1 cellular context compared by ENCODE assay signal in the genomic region with DNA sequence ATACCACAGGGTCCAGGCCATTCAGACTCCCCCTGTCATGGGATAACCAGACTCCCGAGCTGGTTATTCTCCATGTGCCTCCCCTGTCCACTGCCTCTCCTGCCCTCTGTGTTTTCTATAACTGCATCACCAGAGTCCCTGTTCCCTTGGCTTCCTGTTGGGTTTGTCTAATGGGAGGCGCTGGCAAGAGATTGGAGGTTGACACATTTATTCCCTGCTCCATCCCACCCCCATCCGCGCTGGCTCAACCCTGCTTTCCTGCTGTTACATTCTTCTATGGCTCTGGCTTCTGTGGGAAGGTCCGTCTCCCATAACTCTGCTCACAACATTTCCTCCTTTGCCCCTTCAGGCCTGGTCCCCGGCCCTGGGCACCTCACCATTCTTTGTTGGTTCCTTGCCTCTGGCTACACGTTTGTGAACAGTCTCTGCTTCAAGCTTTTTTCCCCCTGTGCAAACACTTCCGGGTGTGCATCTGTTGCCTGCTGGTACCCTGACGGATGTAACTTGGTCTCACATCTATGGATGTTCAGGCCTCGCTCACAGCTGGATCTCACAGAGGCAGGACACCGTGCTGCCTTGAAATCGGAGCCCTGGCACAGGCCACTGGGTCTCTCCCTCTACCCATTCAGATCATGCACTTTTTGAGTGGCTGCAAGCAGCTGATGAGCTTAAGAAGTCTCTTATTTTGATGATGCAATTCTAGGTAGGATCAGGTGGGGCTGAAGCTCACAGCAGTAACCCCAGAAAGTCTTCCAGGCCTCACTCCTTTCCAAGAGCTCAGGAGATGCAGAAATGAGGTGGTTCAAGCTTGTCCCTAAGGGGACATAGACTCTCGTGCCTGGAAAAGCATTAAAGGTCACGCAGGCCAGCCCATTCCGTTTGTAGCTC.
TF ChIP-seq lines count a peak whose summit lies in the region.

No MANE protein-coding gene starts in this region.

TF ChIP-seq in HepG2, 621 proteins besides CTCF, POLR2A, EP300 and RAD21 (continued from another document and continues in another):
- TF ChIP-seq, protein P1, sequence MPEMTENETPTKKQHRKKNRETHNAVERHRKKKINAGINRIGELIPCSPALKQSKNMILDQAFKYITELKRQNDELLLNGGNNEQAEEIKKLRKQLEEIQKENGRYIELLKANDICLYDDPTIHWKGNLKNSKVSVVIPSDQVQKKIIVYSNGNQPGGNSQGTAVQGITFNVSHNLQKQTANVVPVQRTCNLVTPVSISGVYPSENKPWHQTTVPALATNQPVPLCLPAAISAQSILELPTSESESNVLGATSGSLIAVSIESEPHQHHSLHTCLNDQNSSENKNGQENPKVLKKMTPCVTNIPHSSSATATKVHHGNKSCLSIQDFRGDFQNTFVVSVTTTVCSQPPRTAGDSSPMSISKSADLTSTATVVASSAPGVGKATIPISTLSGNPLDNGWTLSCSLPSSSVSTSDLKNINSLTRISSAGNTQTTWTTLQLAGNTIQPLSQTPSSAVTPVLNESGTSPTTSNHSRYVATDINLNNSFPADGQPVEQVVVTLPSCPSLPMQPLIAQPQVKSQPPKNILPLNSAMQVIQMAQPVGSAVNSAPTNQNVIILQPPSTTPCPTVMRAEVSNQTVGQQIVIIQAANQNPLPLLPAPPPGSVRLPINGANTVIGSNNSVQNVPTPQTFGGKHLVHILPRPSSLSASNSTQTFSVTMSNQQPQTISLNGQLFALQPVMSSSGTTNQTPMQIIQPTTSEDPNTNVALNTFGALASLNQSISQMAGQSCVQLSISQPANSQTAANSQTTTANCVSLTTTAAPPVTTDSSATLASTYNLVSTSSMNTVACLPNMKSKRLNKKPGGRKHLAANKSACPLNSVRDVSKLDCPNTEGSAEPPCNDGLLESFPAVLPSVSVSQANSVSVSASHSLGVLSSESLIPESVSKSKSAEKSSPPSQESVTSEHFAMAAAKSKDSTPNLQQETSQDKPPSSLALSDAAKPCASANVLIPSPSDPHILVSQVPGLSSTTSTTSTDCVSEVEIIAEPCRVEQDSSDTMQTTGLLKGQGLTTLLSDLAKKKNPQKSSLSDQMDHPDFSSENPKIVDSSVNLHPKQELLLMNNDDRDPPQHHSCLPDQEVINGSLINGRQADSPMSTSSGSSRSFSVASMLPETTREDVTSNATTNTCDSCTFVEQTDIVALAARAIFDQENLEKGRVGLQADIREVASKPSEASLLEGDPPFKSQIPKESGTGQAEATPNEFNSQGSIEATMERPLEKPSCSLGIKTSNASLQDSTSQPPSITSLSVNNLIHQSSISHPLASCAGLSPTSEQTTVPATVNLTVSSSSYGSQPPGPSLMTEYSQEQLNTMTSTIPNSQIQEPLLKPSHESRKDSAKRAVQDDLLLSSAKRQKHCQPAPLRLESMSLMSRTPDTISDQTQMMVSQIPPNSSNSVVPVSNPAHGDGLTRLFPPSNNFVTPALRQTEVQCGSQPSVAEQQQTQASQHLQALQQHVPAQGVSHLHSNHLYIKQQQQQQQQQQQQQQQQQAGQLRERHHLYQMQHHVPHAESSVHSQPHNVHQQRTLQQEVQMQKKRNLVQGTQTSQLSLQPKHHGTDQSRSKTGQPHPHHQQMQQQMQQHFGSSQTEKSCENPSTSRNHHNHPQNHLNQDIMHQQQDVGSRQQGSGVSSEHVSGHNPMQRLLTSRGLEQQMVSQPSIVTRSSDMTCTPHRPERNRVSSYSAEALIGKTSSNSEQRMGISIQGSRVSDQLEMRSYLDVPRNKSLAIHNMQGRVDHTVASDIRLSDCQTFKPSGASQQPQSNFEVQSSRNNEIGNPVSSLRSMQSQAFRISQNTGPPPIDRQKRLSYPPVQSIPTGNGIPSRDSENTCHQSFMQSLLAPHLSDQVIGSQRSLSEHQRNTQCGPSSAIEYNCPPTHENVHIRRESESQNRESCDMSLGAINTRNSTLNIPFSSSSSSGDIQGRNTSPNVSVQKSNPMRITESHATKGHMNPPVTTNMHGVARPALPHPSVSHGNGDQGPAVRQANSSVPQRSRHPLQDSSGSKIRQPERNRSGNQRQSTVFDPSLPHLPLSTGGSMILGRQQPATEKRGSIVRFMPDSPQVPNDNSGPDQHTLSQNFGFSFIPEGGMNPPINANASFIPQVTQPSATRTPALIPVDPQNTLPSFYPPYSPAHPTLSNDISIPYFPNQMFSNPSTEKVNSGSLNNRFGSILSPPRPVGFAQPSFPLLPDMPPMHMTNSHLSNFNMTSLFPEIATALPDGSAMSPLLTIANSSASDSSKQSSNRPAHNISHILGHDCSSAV (CRISPR knock-in tag; IDR thresholded peaks at IDR 0.05; ENCODE audit: borderline replicate concordance): no peak
- TF ChIP-seq, protein P2, sequence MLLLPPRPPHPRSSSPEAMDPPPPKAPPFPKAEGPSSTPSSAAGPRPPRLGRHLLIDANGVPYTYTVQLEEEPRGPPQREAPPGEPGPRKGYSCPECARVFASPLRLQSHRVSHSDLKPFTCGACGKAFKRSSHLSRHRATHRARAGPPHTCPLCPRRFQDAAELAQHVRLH (CRISPR knock-in tag; IDR thresholded peaks at IDR 0.05; ENCODE audit: borderline replicate concordance, low read depth): no peak
- no peak for TF ChIP-seq ZNF878 (CRISPR knock-in tag; IDR thresholded peaks at IDR 0.05)
- TF ChIP-seq, protein P3, sequence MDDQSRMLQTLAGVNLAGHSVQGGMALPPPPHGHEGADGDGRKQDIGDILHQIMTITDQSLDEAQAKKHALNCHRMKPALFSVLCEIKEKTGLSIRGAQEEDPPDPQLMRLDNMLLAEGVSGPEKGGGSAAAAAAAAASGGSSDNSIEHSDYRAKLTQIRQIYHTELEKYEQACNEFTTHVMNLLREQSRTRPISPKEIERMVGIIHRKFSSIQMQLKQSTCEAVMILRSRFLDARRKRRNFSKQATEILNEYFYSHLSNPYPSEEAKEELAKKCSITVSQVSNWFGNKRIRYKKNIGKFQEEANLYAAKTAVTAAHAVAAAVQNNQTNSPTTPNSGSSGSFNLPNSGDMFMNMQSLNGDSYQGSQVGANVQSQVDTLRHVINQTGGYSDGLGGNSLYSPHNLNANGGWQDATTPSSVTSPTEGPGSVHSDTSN (CRISPR knock-in tag; IDR thresholded peaks at IDR 0.05; ENCODE audit: borderline replicate concordance): no peak
- TF ChIP-seq KDM1A (CRISPR knock-in tag; IDR thresholded peaks at IDR 0.05): no peak
- TF ChIP-seq ZNF775 (CRISPR knock-in tag; IDR thresholded peaks at IDR 0.05; ENCODE audit: borderline replicate concordance): no peak
- TF ChIP-seq MXI1 (IDR thresholded peaks at IDR 0.05; ENCODE audit: borderline replicate concordance, low read depth, low read length): no peak
- TF ChIP-seq ELF1 (CRISPR knock-in tag; IDR thresholded peaks at IDR 0.05): peak; percentile 79
- TF ChIP-seq SRF (IDR thresholded peaks at IDR 0.05; ENCODE audit: low read depth, low read length): no peak
- 0 out of 2 replicates have a peak, but pooled peaks have one; percentile 6 for TF ChIP-seq NR2C2 (CRISPR knock-in tag; IDR thresholded peaks at IDR 0.05; ENCODE audit: borderline replicate concordance)
- no peak for TF ChIP-seq SAFB2 (CRISPR knock-in tag; IDR thresholded peaks at IDR 0.05; ENCODE audit: borderline replicate concordance, low read depth)
- TF ChIP-seq RFXAP (CRISPR knock-in tag; IDR thresholded peaks at IDR 0.05; ENCODE audit: borderline replicate concordance): peak; percentile 38; the same call in 1 of the 2 replicates
- TF ChIP-seq SALL1 (CRISPR knock-in tag; IDR thresholded peaks at IDR 0.05): no peak
- TF ChIP-seq MZF1 (CRISPR knock-in tag; IDR thresholded peaks at IDR 0.05; ENCODE audit: borderline replicate concordance): no peak
- 0 out of 2 replicates have a peak, but pooled peaks have one; percentile 38 for TF ChIP-seq ATF7 (IDR thresholded peaks at IDR 0.05)
- no peak for TF ChIP-seq ATF7 (CRISPR knock-in tag; IDR thresholded peaks at IDR 0.05)
- TF ChIP-seq MEIS1 (CRISPR knock-in tag; IDR thresholded peaks at IDR 0.05; ENCODE audit: borderline replicate concordance): no peak
- TF ChIP-seq, protein P4, sequence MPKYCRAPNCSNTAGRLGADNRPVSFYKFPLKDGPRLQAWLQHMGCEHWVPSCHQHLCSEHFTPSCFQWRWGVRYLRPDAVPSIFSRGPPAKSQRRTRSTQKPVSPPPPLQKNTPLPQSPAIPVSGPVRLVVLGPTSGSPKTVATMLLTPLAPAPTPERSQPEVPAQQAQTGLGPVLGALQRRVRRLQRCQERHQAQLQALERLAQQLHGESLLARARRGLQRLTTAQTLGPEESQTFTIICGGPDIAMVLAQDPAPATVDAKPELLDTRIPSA (CRISPR knock-in tag; IDR thresholded peaks at IDR 0.05; ENCODE audit: borderline replicate concordance): no peak
- TF ChIP-seq ZNF329 (CRISPR knock-in tag; IDR thresholded peaks at IDR 0.05; ENCODE audit: low read depth): no peak
- no peak for TF ChIP-seq SSRP1 (CRISPR knock-in tag; IDR thresholded peaks at IDR 0.05)
- TF ChIP-seq, protein P5, sequence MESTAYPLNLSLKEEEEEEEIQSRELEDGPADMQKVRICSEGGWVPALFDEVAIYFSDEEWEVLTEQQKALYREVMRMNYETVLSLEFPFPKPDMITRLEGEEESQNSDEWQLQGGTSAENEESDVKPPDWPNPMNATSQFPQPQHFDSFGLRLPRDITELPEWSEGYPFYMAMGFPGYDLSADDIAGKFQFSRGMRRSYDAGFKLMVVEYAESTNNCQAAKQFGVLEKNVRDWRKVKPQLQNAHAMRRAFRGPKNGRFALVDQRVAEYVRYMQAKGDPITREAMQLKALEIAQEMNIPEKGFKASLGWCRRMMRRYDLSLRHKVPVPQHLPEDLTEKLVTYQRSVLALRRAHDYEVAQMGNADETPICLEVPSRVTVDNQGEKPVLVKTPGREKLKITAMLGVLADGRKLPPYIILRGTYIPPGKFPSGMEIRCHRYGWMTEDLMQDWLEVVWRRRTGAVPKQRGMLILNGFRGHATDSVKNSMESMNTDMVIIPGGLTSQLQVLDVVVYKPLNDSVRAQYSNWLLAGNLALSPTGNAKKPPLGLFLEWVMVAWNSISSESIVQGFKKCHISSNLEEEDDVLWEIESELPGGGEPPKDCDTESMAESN (CRISPR knock-in tag; conservative IDR thresholded peaks at IDR 0.05): no peak
- TF ChIP-seq, protein P6, sequence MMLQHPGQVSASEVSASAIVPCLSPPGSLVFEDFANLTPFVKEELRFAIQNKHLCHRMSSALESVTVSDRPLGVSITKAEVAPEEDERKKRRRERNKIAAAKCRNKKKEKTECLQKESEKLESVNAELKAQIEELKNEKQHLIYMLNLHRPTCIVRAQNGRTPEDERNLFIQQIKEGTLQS (CRISPR knock-in tag; IDR thresholded peaks at IDR 0.05): no peak
- TF ChIP-seq ELF3 (CRISPR knock-in tag; IDR thresholded peaks at IDR 0.05): peak; percentile 42
- no peak for TF ChIP-seq ZNF460 (CRISPR knock-in tag; IDR thresholded peaks at IDR 0.05; ENCODE audit: borderline replicate concordance)
- no peak for TF ChIP-seq MAFK (conservative IDR thresholded peaks at IDR 0.05 in 1 of 2, IDR thresholded peaks at IDR 0.05 in 1 of 2; ENCODE audit: low read length in 2 of 2)
- TF ChIP-seq, protein P7, sequence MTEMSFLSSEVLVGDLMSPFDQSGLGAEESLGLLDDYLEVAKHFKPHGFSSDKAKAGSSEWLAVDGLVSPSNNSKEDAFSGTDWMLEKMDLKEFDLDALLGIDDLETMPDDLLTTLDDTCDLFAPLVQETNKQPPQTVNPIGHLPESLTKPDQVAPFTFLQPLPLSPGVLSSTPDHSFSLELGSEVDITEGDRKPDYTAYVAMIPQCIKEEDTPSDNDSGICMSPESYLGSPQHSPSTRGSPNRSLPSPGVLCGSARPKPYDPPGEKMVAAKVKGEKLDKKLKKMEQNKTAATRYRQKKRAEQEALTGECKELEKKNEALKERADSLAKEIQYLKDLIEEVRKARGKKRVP (CRISPR knock-in tag; IDR thresholded peaks at IDR 0.05): 0 out of 4 replicates have a peak, but pooled peaks of 1 of the 2 experiments have one; percentile 19
- TF ChIP-seq ZNF44 (CRISPR knock-in tag; IDR thresholded peaks at IDR 0.05): no peak
- TF ChIP-seq TBX2 (CRISPR knock-in tag; IDR thresholded peaks at IDR 0.05; ENCODE audit: borderline replicate concordance): peak; percentile 0; the same call in 1 of the 2 replicates
- TF ChIP-seq KLF9 (CRISPR knock-in tag; IDR thresholded peaks at IDR 0.05; ENCODE audit: low read depth): no peak
- TF ChIP-seq, protein P8, sequence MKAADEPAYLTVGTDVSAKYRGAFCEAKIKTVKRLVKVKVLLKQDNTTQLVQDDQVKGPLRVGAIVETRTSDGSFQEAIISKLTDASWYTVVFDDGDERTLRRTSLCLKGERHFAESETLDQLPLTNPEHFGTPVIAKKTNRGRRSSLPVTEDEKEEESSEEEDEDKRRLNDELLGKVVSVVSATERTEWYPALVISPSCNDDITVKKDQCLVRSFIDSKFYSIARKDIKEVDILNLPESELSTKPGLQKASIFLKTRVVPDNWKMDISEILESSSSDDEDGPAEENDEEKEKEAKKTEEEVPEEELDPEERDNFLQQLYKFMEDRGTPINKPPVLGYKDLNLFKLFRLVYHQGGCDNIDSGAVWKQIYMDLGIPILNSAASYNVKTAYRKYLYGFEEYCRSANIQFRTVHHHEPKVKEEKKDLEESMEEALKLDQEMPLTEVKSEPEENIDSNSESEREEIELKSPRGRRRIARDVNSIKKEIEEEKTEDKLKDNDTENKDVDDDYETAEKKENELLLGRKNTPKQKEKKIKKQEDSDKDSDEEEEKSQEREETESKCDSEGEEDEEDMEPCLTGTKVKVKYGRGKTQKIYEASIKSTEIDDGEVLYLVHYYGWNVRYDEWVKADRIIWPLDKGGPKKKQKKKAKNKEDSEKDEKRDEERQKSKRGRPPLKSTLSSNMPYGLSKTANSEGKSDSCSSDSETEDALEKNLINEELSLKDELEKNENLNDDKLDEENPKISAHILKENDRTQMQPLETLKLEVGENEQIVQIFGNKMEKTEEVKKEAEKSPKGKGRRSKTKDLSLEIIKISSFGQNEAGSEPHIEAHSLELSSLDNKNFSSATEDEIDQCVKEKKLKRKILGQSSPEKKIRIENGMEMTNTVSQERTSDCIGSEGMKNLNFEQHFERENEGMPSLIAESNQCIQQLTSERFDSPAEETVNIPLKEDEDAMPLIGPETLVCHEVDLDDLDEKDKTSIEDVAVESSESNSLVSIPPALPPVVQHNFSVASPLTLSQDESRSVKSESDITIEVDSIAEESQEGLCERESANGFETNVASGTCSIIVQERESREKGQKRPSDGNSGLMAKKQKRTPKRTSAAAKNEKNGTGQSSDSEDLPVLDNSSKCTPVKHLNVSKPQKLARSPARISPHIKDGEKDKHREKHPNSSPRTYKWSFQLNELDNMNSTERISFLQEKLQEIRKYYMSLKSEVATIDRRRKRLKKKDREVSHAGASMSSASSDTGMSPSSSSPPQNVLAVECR (CRISPR knock-in tag; IDR thresholded peaks at IDR 0.05; ENCODE audit: borderline replicate concordance): 0 out of 2 replicates have a peak, but pooled peaks have one; percentile 7
- no peak for TF ChIP-seq SOX6 (IDR thresholded peaks at IDR 0.05)
- TF ChIP-seq SOX6 (CRISPR knock-in tag; IDR thresholded peaks at IDR 0.05): 0 out of 2 replicates have a peak, but pooled peaks have one; percentile 3
- TF ChIP-seq, protein P9, sequence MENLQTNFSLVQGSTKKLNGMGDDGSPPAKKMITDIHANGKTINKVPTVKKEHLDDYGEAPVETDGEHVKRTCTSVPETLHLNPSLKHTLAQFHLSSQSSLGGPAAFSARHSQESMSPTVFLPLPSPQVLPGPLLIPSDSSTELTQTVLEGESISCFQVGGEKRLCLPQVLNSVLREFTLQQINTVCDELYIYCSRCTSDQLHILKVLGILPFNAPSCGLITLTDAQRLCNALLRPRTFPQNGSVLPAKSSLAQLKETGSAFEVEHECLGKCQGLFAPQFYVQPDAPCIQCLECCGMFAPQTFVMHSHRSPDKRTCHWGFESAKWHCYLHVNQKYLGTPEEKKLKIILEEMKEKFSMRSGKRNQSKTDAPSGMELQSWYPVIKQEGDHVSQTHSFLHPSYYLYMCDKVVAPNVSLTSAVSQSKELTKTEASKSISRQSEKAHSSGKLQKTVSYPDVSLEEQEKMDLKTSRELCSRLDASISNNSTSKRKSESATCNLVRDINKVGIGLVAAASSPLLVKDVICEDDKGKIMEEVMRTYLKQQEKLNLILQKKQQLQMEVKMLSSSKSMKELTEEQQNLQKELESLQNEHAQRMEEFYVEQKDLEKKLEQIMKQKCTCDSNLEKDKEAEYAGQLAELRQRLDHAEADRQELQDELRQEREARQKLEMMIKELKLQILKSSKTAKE (CRISPR knock-in tag; IDR thresholded peaks at IDR 0.05; ENCODE audit: borderline replicate concordance): no peak
- TF ChIP-seq ZC3H4 (CRISPR knock-in tag; IDR thresholded peaks at IDR 0.05; ENCODE audit: borderline replicate concordance): no peak
